Comparison of ENCODE assay signal across 8 cellular contexts in the genomic region with DNA sequence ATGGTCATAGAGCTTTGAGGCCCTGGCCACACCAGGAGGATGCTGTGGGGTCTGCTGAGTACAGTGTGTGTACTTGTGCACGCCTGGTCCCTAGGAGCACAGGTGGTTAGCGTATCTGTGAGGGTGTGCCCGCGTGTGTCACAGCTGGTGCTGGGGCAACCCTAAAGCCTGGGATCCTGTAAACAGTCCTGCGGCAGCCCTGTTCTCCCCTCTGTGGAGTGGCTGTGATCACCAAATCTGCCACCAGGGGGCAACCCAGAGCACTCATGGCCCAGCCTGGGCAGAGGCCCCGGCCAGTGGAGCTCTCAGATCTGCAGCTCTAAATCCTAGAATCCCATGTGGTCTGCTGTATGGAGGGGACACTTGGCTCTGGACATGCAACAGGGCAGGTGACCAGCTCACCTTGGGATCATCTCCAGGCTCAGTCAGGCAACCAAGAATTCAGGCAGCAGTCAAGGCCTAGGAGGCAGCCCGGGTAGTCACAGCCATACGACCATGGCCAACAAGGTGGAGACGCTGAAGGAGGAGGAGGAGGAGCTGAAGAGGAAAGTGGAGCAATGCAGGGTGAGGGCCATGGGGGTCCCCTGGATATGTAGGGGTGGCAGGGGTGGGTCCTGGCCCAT. TPM values are rescaled to one million over a fixed set of nuclear protein-coding genes. Genes with fewer than 3 reads are reported as not detected.
DNase-seq lines count a peak whose midpoint lies in the region; ATAC-seq and TF ChIP-seq lines count a peak whose summit lies in the region.

No MANE protein-coding gene starts in this region.

- no peak overlapping the region for H3K4me3 ChIP-seq in right lobe of liver

- TF ChIP-seq CTCF in C4-2B (conservative IDR thresholded peaks at IDR 0.05) (peak; percentile 96), chondrocyte (IDR thresholded peaks at IDR 0.05) (peak; percentile 90), right lobe of liver (IDR thresholded peaks at IDR 0.05) (peak; percentile 89 to 95 (median 93))

- no peak overlapping the region for H3K27ac Mint-ChIP-seq in chondrocyte (ENCODE audit: unreplicated experiment)

- no peak overlapping the region for H3K27ac ChIP-seq in C4-2B
- no peak overlapping the region for H3K27ac ChIP-seq in right lobe of liver

- intact Hi-C loops in right lobe of liver (cut with DNase I) = loop anchor here (5.0 to 10.0 kb wide), 2 partner anchors 39 to 81 kb away; no protein-coding TSS in a partner anchor

- DNase-seq in GOT3 (lab: John Stamatoyannopoulos, UW) (peak; percentile 49), NCI-H2227 treated with DMSO at 0.1 percent for 48 hours (lab: John Stamatoyannopoulos, UW) (peak; percentile 58), chondrocyte (ENCODE audit: low spot score) (no peak), right lobe of liver (peak; percentile 82 to 88 (median 85))
- DNase-seq in activated CD4-positive, alpha-beta T cell treated with anti-CD3 and anti-CD28 coated beads for 4 hours = peak; percentile 80 to 91
- peak; percentile 72 to 89 (median 80) for DNase-seq in stimulated activated CD4-positive, alpha-beta T cell treated with anti-CD3 and anti-CD28 coated beads, TNF-alpha, amount 100 ng/mL, for 24 hours (ENCODE audit: low read depth in 3 of 3)

- H3K4me1 Mint-ChIP-seq in chondrocyte (ENCODE audit: low read depth) = peaks cover 12% of the 10 kb centered on the region

- no peaks in the 10 kb centered on the region for H3K27me3 ChIP-seq in right lobe of liver

- H3K27me3 Mint-ChIP-seq in chondrocyte (ENCODE audit: low read depth) = no peaks in the 10 kb centered on the region

- 75% methylated on average over 2 of the region's 9 CpGs for WGBS in right lobe of liver (ENCODE audit: insufficient coverage, low coverage, low lambda C conversion rate, missing lambda C conversion rate)

- H3K36me3 Mint-ChIP-seq in chondrocyte (ENCODE audit: low read depth) = no peaks in the 10 kb centered on the region

- ATAC-seq in right lobe of liver (peak; percentile 81 to 87 (median 85)), HG03045 (IDR thresholded peaks at IDR 0.05; ENCODE audit: unreplicated experiment) (no peak)

- no peaks in the 10 kb centered on the region for H3K9me3 ChIP-seq in right lobe of liver

- H3K9me3 Mint-ChIP-seq in chondrocyte (ENCODE audit: low read depth) = no peaks in the 10 kb centered on the region

- H3K4me1 ChIP-seq in right lobe of liver = peaks cover 0 to 10% (median 0%) of the 10 kb centered on the region in 4 donors

- no peaks in the 10 kb centered on the region for H3K36me3 ChIP-seq in right lobe of liver

- TF ChIP-seq POLR2A in right lobe of liver (IDR thresholded peaks at IDR 0.05) = no peak

- H3K4me3 Mint-ChIP-seq in chondrocyte (ENCODE audit: unreplicated experiment) = no peak overlapping the region

RNA-seq across cellular contexts. Expression of a gene that starts 3.9 kb away (rescaled TPM):
- 1.6 to 2.7 TPM (median 2.4 TPM) in 3 replicates for total RNA-seq in chondrocyte
- 1 to 10 TPM; 1.6 to 4.8 (median 2.8) TPM for total RNA-seq in right lobe of liver

RNA-seq across cellular contexts. Expression of a gene that starts 15.2 kb away (rescaled TPM):
- total RNA-seq in chondrocyte (14.8 to 17.2 TPM (median 15.2 TPM) in 3 replicates), right lobe of liver (10 to 100 TPM; 15.7 to 63.4 (median 34.4) TPM)

RNA-seq across cellular contexts. Expression of a gene that starts 32.1 kb away (rescaled TPM):
- 1,066 to 2,807 TPM (median 2,760 TPM) in 3 replicates for total RNA-seq in chondrocyte
- 100 to 1,000 TPM in 4 of 6 experiments, 10 to 100 TPM in 2; 34.7 to 267 (median 141) TPM for total RNA-seq in right lobe of liver

RNA-seq across cellular contexts. Expression of a gene that starts 34.7 kb away (rescaled TPM):
- total RNA-seq in chondrocyte = 32.0 to 35.9 TPM (median 34.8 TPM) in 3 replicates
- total RNA-seq in right lobe of liver = 10 to 100 TPM; 18.4 to 27.3 (median 24.1) TPM

RNA-seq across cellular contexts. Expression of a gene that starts 42.8 kb away (rescaled TPM):
- total RNA-seq in chondrocyte = 12.1 to 18.7 TPM (median 12.8 TPM) in 3 replicates
- 10 to 100 TPM in 2 of 6 experiments, 1 to 10 TPM in 4; 8.4 to 16.1 (median 9.4) TPM for total RNA-seq in right lobe of liver
